Comparison of ENCODE assay signal across 7 cellular contexts in the genomic region with DNA sequence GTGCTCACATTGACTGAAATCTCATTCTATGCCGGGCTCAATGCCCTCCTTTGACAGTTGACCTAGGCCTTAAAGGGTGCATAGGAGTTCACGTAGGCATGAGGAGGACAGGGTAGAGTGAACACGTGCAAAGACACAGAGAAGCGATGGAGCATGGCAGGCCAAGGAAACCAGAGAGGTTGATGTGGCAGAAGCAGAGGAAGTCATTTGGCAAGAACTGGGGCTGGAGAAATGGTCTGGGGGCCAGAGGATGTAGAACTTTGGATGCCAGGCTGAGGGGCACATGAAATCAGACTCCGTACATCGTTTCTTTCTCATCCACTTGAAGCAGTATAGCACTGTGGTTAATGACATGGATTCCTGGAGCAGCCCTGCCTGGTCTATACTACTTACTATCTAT. TPM values are rescaled to one million over a fixed set of nuclear protein-coding genes. Genes with fewer than 3 reads are reported as not detected.
"Had no signal": no experiment of that assay in that cellular context is flagged by ENCODE, and none has a peak within 500 bp of the region (broad histone marks: within the 10 kb centered on the region; RNA-seq: fewer than 3 reads in every experiment).

No MANE protein-coding gene starts in this region.

- DNase-seq: GDM1, GF-D8 had no signal

- FAIRE-seq: G401.6, GM12878, GM12891, GM18507, GM19239 had no signal

- H3K4me3 ChIP-seq: GM12878 had no signal

RNA-seq across cellular contexts. Expression of a gene that starts 13.6 kb away (rescaled TPM):
- polyA plus RNA-seq: GM12878 had no signal

RNA-seq across cellular contexts. Expression of a gene that starts 54.0 kb away (rescaled TPM):
- polyA plus RNA-seq: GM12878 had no signal

RNA-seq across cellular contexts. Expression of a gene that starts 56.8 kb away (rescaled TPM):
- polyA plus RNA-seq: GM12878 had no signal
